8 cellular contexts compared by ENCODE assay signal in genomic region chr1:8348777-8349472, GRCh38. TPM values are rescaled to one million over a fixed set of nuclear protein-coding genes. Genes with fewer than 3 reads are reported as not detected.
DNase-seq lines count a peak whose midpoint lies in the region; ATAC-seq and TF ChIP-seq lines count a peak whose summit lies in the region.

No MANE protein-coding gene starts in this region.

- H3K27me3 Mint-ChIP-seq in immature natural killer cell (ENCODE audit: low read depth in 3 of 3): peaks cover 0 to 3% (median 2%) of the 10 kb centered on the region in 3 donors

- DNase-seq in GM06990 (ENCODE audit: extremely low read depth, insufficient read length) (peak; percentile 57), MV-4-11 (lab: John Stamatoyannopoulos, UW) (peak; percentile 26), T1000 (lab: John Stamatoyannopoulos, UW) (peak; percentile 48), astrocyte of the hippocampus (ENCODE audit: low read depth, low spot score) (peak; percentile 84), immature natural killer cell (peak; percentile 58 to 70 (median 60)), dedifferentiated amniotic fluid mesenchymal stem cell (ENCODE audit: extremely low spot score) (no peak)
- DNase-seq in stimulated activated CD4-positive, alpha-beta T cell treated with anti-CD3 and anti-CD28 coated beads, Interleukin-1b, Interleukin-23, amount 100 ng/mL, for 48 hours: peak; percentile 64

- H3K36me3 Mint-ChIP-seq in immature natural killer cell: peaks cover 2 to 3% (median 3%) of the 10 kb centered on the region in 3 donors

- H3K27me3 ChIP-seq in GM06990 (replicated peaks; ENCODE audit: control insufficient read depth, insufficient read depth, low read length): no peaks in the 10 kb centered on the region

- ATAC-seq in GM19324 (IDR thresholded peaks at IDR 0.05; ENCODE audit: low FRiP score, unreplicated experiment): no peak

- peaks cover 0 to 2% of the 10 kb centered on the region in 2 donors for H3K4me1 Mint-ChIP-seq in immature natural killer cell

- H3K27ac Mint-ChIP-seq in immature natural killer cell: peak overlapping the region in 2 of 6 donors; percentile 62 to 71

- no peak overlapping the region for H3K4me3 Mint-ChIP-seq in immature natural killer cell

- H3K4me3 ChIP-seq in GM06990 (replicated peaks; ENCODE audit: low read depth, low read length): no peak overlapping the region

- peak; percentile 88 for TF ChIP-seq CTCF in GM06990 (IDR thresholded peaks at IDR 0.05; ENCODE audit: insufficient read depth, low read length, poor library complexity, severe bottlenecking)

- H3K36me3 ChIP-seq in GM06990 (ENCODE audit: control insufficient read depth, insufficient read depth, low read length): peaks cover 2% of the 10 kb centered on the region; the same call in 1 of the 2 replicates

- H3K9me3 Mint-ChIP-seq in immature natural killer cell: no peaks in the 10 kb centered on the region

RNA-seq across cellular contexts. Expression of gene SLC45A1, which starts 31.0 kb away (rescaled TPM):
- under 1 TPM in 2 of 3 donors, not detected in 1; 0.16 to 0.39 TPM for polyA plus RNA-seq in immature natural killer cell
